In the genomic region with DNA sequence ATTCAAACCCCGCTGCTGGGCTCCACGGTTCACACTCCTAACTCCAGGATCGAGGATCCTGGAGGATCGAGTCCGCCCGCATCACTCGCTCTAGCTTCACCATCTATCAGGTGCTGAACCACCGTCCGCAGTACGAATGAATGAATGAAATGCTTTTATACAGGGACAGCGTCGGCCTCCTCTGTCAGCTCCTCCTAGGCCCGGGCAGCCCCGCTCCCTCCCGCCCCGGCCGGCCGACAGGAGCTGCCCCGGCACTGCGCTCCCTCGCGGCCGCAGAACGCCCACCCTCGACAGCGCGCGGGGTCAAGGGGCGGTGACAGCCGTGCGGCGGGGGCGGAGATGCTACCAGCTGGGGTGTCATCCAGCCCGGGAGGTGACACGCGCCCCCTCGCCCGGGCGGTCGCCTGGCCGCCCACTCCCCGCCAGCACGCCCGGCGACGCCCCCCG, we compare ENCODE assay signal across 8 cellular contexts. TPM values are rescaled to one million over a fixed set of nuclear protein-coding genes. Genes with fewer than 3 reads are reported as not detected.
A peak's percentile ranks its signal among the peaks of the same experiment; 100 is the strongest.
DNase-seq lines count a peak whose midpoint lies in the region; ATAC-seq, FAIRE-seq and TF ChIP-seq lines count a peak whose summit lies in the region.

No MANE protein-coding gene starts in this region.

- H3K36me3 ChIP-seq in KMS-11 (ENCODE audit: insufficient read depth) = no peaks in the 10 kb centered on the region
- peaks cover 11% of the 10 kb centered on the region for H3K36me3 ChIP-seq in bronchial epithelial cell (ENCODE audit: control insufficient read depth, insufficient read depth, low read length)

- peaks cover 18% of the 10 kb centered on the region; the same call in 1 of the 2 replicates for H3K79me2 ChIP-seq in KMS-11 (ENCODE audit: insufficient read depth, low read depth)

- DNase-seq in GDM1 (lab: John Stamatoyannopoulos, UW) = peak; percentile 33
- peak; percentile 72 for DNase-seq in UCSD-AML1 (lab: John Stamatoyannopoulos, UW; ENCODE audit: unreplicated experiment)
- peak; percentile 31 for DNase-seq in bronchial epithelial cell (ENCODE audit: low read depth)
- peak; percentile 68 for DNase-seq in kidney tubule cell (ENCODE audit: low spot score)
- peak; percentile 79 to 81 for DNase-seq in stimulated activated CD4-positive, alpha-beta T cell treated with anti-CD3 and anti-CD28 coated beads, Interleukin-2, amount 100 ng/mL, for 24 hours
- no peak for DNase-seq in mesenteric fat pad (ENCODE audit: low spot score)

- H4K20me1 ChIP-seq in KMS-11 (ENCODE audit: insufficient read depth) = no peaks in the 10 kb centered on the region

- H2AFZ ChIP-seq in KMS-11 (ENCODE audit: low read depth) = peak overlapping the region; percentile 94

- TF ChIP-seq CTCF in KMS-11 (conservative IDR thresholded peaks at IDR 0.05; ENCODE audit: low read depth, low read length) (no peak), bronchial epithelial cell (IDR thresholded peaks at IDR 0.05; ENCODE audit: insufficient read depth, low read length, severe bottlenecking) (no peak)

- H3K27me3 ChIP-seq in KMS-11 (ENCODE audit: insufficient read depth, low read depth) (no peaks in the 10 kb centered on the region), bronchial epithelial cell (ENCODE audit: control insufficient read depth, insufficient read depth, low read length) (no peaks in the 10 kb centered on the region)

- no peak overlapping the region for H3K4me3 ChIP-seq in KMS-11 (IDR thresholded peaks at IDR 0.05; ENCODE audit: insufficient read depth, low read depth, low read length)
- peak overlapping the region; percentile 78 for H3K4me3 ChIP-seq in bronchial epithelial cell (ENCODE audit: low read depth, low read length)

- H3K9ac ChIP-seq in KMS-11 = peak overlapping the region; percentile 57; the same call in 1 of the 2 replicates

- H3K4me1 ChIP-seq in KMS-11 (ENCODE audit: low read depth, poor library complexity, severe bottlenecking) = peaks cover 8% of the 10 kb centered on the region

- no peak overlapping the region for H3K27ac ChIP-seq in KMS-11

- FAIRE-seq in bronchial epithelial cell (lab: Jason Lieb, UNC) = no peak

- peak; percentile 58 for ATAC-seq in GM21737 (IDR thresholded peaks at IDR 0.05; ENCODE audit: unreplicated experiment)

- H3K4me2 ChIP-seq in KMS-11 = peak overlapping the region; percentile 99

RNA-seq across cellular contexts. Expression of a gene that starts 0.5 kb away (rescaled TPM):
- total RNA-seq in bronchial epithelial cell (33.7 and 34.3 TPM in 2 replicates), mesenteric fat pad (29.9 TPM)

RNA-seq across cellular contexts. Expression of a gene that starts 28.7 kb away (rescaled TPM):
- total RNA-seq in bronchial epithelial cell (not detected in 2 replicates), mesenteric fat pad (not detected)

RNA-seq across cellular contexts. Expression of a gene that starts 42.5 kb away (rescaled TPM):
- under 0.01 TPM in 1 of 2 replicates, not detected in the other for total RNA-seq in bronchial epithelial cell
- 342 TPM for total RNA-seq in mesenteric fat pad

RNA-seq across cellular contexts. Expression of a gene that starts 46.5 kb away (rescaled TPM):
- total RNA-seq in bronchial epithelial cell (not detected in 2 replicates), mesenteric fat pad (0.39 TPM)

Comparison
In these comparisons a context has a peak if more than half of its experiments do, and no peak if none do; other contexts are left out.
1. RNA of a gene that starts 42.5 kb away (total RNA-seq): 342 TPM in mesenteric fat pad (single experiment); under 0.01 TPM in bronchial epithelial cell; every median in the first group is over 100 times any median in the second.